Comparison of ENCODE assay signal across 12 cellular contexts in genomic region chr2:54122171-54122935, GRCh38. TPM values are rescaled to one million over a fixed set of nuclear protein-coding genes. Genes with fewer than 3 reads are reported as not detected.
DNase-seq lines count a peak whose midpoint lies in the region; ATAC-seq and TF ChIP-seq lines count a peak whose summit lies in the region.
"Had no signal": no experiment of that assay in that cellular context is flagged by ENCODE, and none has a peak within 500 bp of the region (broad histone marks: within the 10 kb centered on the region; RNA-seq: fewer than 3 reads in every experiment).

No MANE protein-coding gene starts in this region.

- TF ChIP-seq CTCF in HCT116 (IDR thresholded peaks at IDR 0.05 in 2 of 3, conservative IDR thresholded peaks at IDR 0.05 in 1 of 3; ENCODE audit: borderline replicate concordance in 1 of 3, insufficient read depth in 1 of 3, low read depth in 2 of 3, low read length in 2 of 3) (no peak), retinal pigment epithelial cell (conservative IDR thresholded peaks at IDR 0.05; ENCODE audit: low read depth, low read length) (no peak), ovary (IDR thresholded peaks at IDR 0.05) (no peak)

- H3K27me3 ChIP-seq in HCT116 (ENCODE audit: insufficient read depth, low read length) (no peaks in the 10 kb centered on the region), right cardiac atrium (ENCODE audit: control insufficient read depth, insufficient read depth) (no peaks in the 10 kb centered on the region), ovary (no peaks in the 10 kb centered on the region)
- H3K27me3 ChIP-seq: stomach had no signal

- ATAC-seq in HCT116: no peak; the same call in 1 of the 2 replicates
- ATAC-seq in right cardiac atrium: peak in 1 of 2 donors; percentile 7
- no peak for ATAC-seq in HG03039 (IDR thresholded peaks at IDR 0.05; ENCODE audit: unreplicated experiment)
- ATAC-seq: left lobe of liver had no signal

- RAD21 ChIA-PET in HCT116 (lab: Charles Lee; ENCODE audit: low non-redundant PET in 1 of 2, low total read pairs in 2 of 2, uncharacterized antibody in 2 of 2, unreplicated experiment in 2 of 2): no interaction called here

- no TSS peak for BruUV-seq in HCT116 (replicated peaks; lab: Mats Ljungman, UMichigan)

- intact Hi-C loops in HCT116 (cut with micrococcal nuclease) (no loop called here), right cardiac atrium (cut with DNase I) (no loop called here), ovary (cut with DNase I) (loop anchor here in 1 of 4 donors (10.0 kb wide), 1 partner anchor 712 kb away; no protein-coding TSS in a partner anchor)

- CTCF ChIA-PET in HCT116 (lab: Charles Lee): no interaction called here

- H3K9ac ChIP-seq in HCT116 (ENCODE audit: low read length): no peak overlapping the region

- peak overlapping the region in 1 of 2 experiments; percentile 13; a peak in 2 of 4 replicates for H3K4me3 ChIP-seq in HCT116 (replicated peaks in 1 of 2; ENCODE audit: low read depth in 1 of 2, low read length in 2 of 2)
- no peak overlapping the region for H3K4me3 ChIP-seq in right cardiac atrium (ENCODE audit: low read length)
- H3K4me3 ChIP-seq in retinal pigment epithelial cell (ENCODE audit: low read length): no peak overlapping the region
- H3K4me3 ChIP-seq in ovary: no peak overlapping the region
- H3K4me3 ChIP-seq: skin epidermis, stomach had no signal

- POLR2A ChIA-PET in HCT116 (lab: Charles Lee): no interaction called here

- TF ChIP-seq RAD21 in HCT116 (IDR thresholded peaks at IDR 0.05; ENCODE audit: low read depth): no peak

- H3K36me3 ChIP-seq in HCT116 (ENCODE audit: control insufficient read depth in 1 of 2, insufficient read depth in 2 of 2, low read length in 2 of 2) (0 out of 4 replicates have a peak, but pooled peaks cover 0 to 6% of the 10 kb centered on the region in 2 experiments), ovary (no peaks in the 10 kb centered on the region)

- DNase-seq in HCT116 (ENCODE audit: low read depth, low spot score): no peak
- peak; percentile 28 for DNase-seq in astrocyte of the hippocampus (ENCODE audit: low read depth, low spot score)
- no peak for DNase-seq in right cardiac atrium
- DNase-seq in retinal pigment epithelial cell (ENCODE audit: low read depth): peak; percentile 28
- DNase-seq in ovary: no peak
- DNase-seq in NCI-H2029 treated with DMSO at 0.1 percent for 48 hours (lab: John Stamatoyannopoulos, UW): no peak
- no peak for DNase-seq in stimulated activated CD4-positive, alpha-beta T cell treated with anti-CD3 and anti-CD28 coated beads, Interleukin-4, amount 100 ng/mL, for 24 hours
- DNase-seq: NCI-H1092 treated with DMSO at 0.1 percent for 48 hours, stomach had no signal

- H2AFZ ChIP-seq in HCT116 (ENCODE audit: low read depth, low read length, poor library complexity, severe bottlenecking): no peak overlapping the region

- 64% methylated on average over 3 of the region's 3 CpGs for WGBS in right cardiac atrium
- WGBS in ovary, 3 donors: 88 to 91% (median 91%) methylated on average over 3 of the region's 3 CpGs

- H3K9me3 ChIP-seq in HCT116 (ENCODE audit: control insufficient read depth in 1 of 2, insufficient read depth in 1 of 2, low read depth in 1 of 2, low read length in 2 of 2) (peaks cover 3 to 14% of the 10 kb centered on the region in 2 experiments; a peak in 1 of 4 replicates), right cardiac atrium (ENCODE audit: control insufficient read depth, low read length) (no peaks in the 10 kb centered on the region), ovary (peaks cover 0 to 7% of the 10 kb centered on the region in 2 donors)

- H3K4me1 ChIP-seq in HCT116 (ENCODE audit: control insufficient read depth in 1 of 2, insufficient read depth in 2 of 2, low read length in 2 of 2): peaks cover 13 to 22% of the 10 kb centered on the region in 2 experiments
- peaks cover 4% of the 10 kb centered on the region for H3K4me1 ChIP-seq in right cardiac atrium (ENCODE audit: control insufficient read depth, insufficient read depth, low read length)
- no peaks in the 10 kb centered on the region for H3K4me1 ChIP-seq in ovary (ENCODE audit: insufficient read depth)
- H3K4me1 ChIP-seq: stomach had no signal

- TF ChIP-seq POLR2A in HCT116 (IDR thresholded peaks at IDR 0.05; ENCODE audit: borderline replicate concordance, extremely low read depth, insufficient read depth, insufficient read length) (no peak), ovary (IDR thresholded peaks at IDR 0.05) (no peak)

- H4K20me1 ChIP-seq in HCT116 (ENCODE audit: insufficient read depth): no peaks in the 10 kb centered on the region

- H3K79me2 ChIP-seq in HCT116 (ENCODE audit: insufficient read depth, low read length): no peaks in the 10 kb centered on the region

- H3K27ac ChIP-seq in HCT116 (ENCODE audit: low read depth, low read length) (peak overlapping the region; percentile 58; the same call in 1 of the 2 replicates), right cardiac atrium (ENCODE audit: low read length) (peak overlapping the region; percentile 97), ovary (no peak overlapping the region)
- H3K27ac ChIP-seq: stomach had no signal

- no peak for TF ChIP-seq EP300 in ovary (IDR thresholded peaks at IDR 0.05)

- peak overlapping the region; percentile 64 for H3K4me2 ChIP-seq in HCT116 (ENCODE audit: low read length)

- H3K9me2 ChIP-seq in HCT116 (ENCODE audit: insufficient read depth): no peaks in the 10 kb centered on the region

TF ChIP-seq in HCT116, 20 proteins besides CTCF, POLR2A, EP300 and RAD21:
- no peak for TF ChIP-seq CEBPB (IDR thresholded peaks at IDR 0.05; ENCODE audit: low read depth)
- TF ChIP-seq ATF3 (IDR thresholded peaks at IDR 0.05): no peak
- TF ChIP-seq TCF7L2 (IDR thresholded peaks at IDR 0.05; ENCODE audit: borderline replicate concordance, extremely low read depth, insufficient read depth, insufficient read length): no peak
- no peak for TF ChIP-seq SRF (IDR thresholded peaks at IDR 0.05; ENCODE audit: low read depth)
- TF ChIP-seq ZBTB33 (IDR thresholded peaks at IDR 0.05; ENCODE audit: extremely low read depth, insufficient replicate concordance, low read length): no peak
- no peak for TF ChIP-seq EGR1 (IDR thresholded peaks at IDR 0.05; ENCODE audit: low read depth)
- no peak for TF ChIP-seq EZH2phosphoT487 (IDR thresholded peaks at IDR 0.05; ENCODE audit: borderline replicate concordance)
- TF ChIP-seq JUND (IDR thresholded peaks at IDR 0.05): no peak
- TF ChIP-seq POLR2AphosphoS5 (IDR thresholded peaks at IDR 0.05; ENCODE audit: low read depth, low read length): no peak
- no peak for TF ChIP-seq SP1 (IDR thresholded peaks at IDR 0.05; ENCODE audit: low read depth)
- TF ChIP-seq MAX (IDR thresholded peaks at IDR 0.05): no peak
- no peak for TF ChIP-seq CBX3 (IDR thresholded peaks at IDR 0.05; ENCODE audit: low read depth)

RNA-seq across cellular contexts. Expression of gene ACYP2, which starts 6.9 kb away (rescaled TPM):
- total RNA-seq in HCT116 (2021; ENCODE audit: unreplicated experiment) (9.4 TPM), right cardiac atrium (10 to 100 TPM; 47.1 to 70.2 (median 60.0) TPM), ovary (10 to 100 TPM; 10.4 to 18.5 (median 12.8) TPM)
- polyA plus RNA-seq in HCT116 (2012): 9.1 and 12.7 TPM in 2 replicates
- polyA plus RNA-seq in right cardiac atrium (122 TPM), ovary (10 to 100 TPM; 15.6 to 27.1 TPM)

Comparison
In these comparisons a context has a peak if more than half of its experiments do, and no peak if none do; other contexts are left out.
1. DNase-seq: peak in astrocyte of the hippocampus (single experiment) and retinal pigment epithelial cell (single experiment); none in HCT116 (single experiment), right cardiac atrium (0 of 3), ovary (0 of 5), NCI-H2029 treated with DMSO at 0.1 percent for 48 hours (single experiment) and stimulated activated CD4-positive, alpha-beta T cell treated with anti-CD3 and anti-CD28 coated beads, Interleukin-4, amount 100 ng/mL, for 24 hours (single experiment).
2. H3K27ac ChIP-seq: peak in HCT116 (single experiment) and right cardiac atrium (single experiment); none in ovary (0 of 2).